Comparison of ENCODE assay signal across 9 cellular contexts in genomic region chr7:16982640-16983103, GRCh38.
DNase-seq lines count a peak whose midpoint lies in the region; ATAC-seq and TF ChIP-seq lines count a peak whose summit lies in the region.
"Had no signal": no experiment of that assay in that cellular context is flagged by ENCODE, and none has a peak within 500 bp of the region (broad histone marks: within the 10 kb centered on the region; RNA-seq: fewer than 3 reads in every experiment).

No MANE protein-coding gene starts in this region.

- peak overlapping the region; percentile 32 for H3K27ac Mint-ChIP-seq in osteocyte (ENCODE audit: unreplicated experiment)
- H3K27ac Mint-ChIP-seq: IgD-negative memory B cell had no signal

- no peaks in the 10 kb centered on the region for H3K27me3 Mint-ChIP-seq in osteocyte (ENCODE audit: unreplicated experiment)

- H3K36me3 Mint-ChIP-seq in osteocyte (ENCODE audit: unreplicated experiment): no peaks in the 10 kb centered on the region
- H3K36me3 Mint-ChIP-seq: IgD-negative memory B cell had no signal

- H3K9me3 ChIP-seq in BE2C: no peaks in the 10 kb centered on the region

- peak; percentile 12 for DNase-seq in BE2C
- peak; percentile 55 to 56 for DNase-seq in NCI-H2081 (lab: John Stamatoyannopoulos, UW)
- DNase-seq in activated CD4-positive, alpha-beta T cell treated with anti-CD3 and anti-CD28 coated beads, Interleukin-2, amount 50 U/mL, for 4 hours: peak; percentile 17 to 18
- DNase-seq in fibroblast of pulmonary artery (ENCODE audit: low read depth): peak; percentile 77
- no peak for DNase-seq in osteocyte (ENCODE audit: extremely low spot score, unreplicated experiment)
- no peak for DNase-seq in activated effector memory CD4-positive, alpha-beta T cell treated with anti-CD3 and anti-CD28 coated beads, Interleukin-2, amount 50 U/mL, for 16 hours

- TF ChIP-seq CTCF in BE2C (IDR thresholded peaks at IDR 0.05; ENCODE audit: low read depth, low read length) (peak; percentile 97), fibroblast of pulmonary artery (IDR thresholded peaks at IDR 0.05; ENCODE audit: low read length, missing control alignments) (peak; percentile 97), osteocyte (IDR thresholded peaks at IDR 0.05) (peak; percentile 87)

- H3K4me1 Mint-ChIP-seq in osteocyte (ENCODE audit: unreplicated experiment): peaks cover 43% of the 10 kb centered on the region

- H3K9me3 Mint-ChIP-seq in osteocyte (ENCODE audit: unreplicated experiment): no peaks in the 10 kb centered on the region
- H3K9me3 Mint-ChIP-seq: IgD-negative memory B cell had no signal

- H3K4me1 ChIP-seq in BE2C: no peaks in the 10 kb centered on the region

- no peaks in the 10 kb centered on the region for H3K36me3 ChIP-seq in BE2C

- H3K27me3 ChIP-seq in BE2C: peaks cover 4% of the 10 kb centered on the region; the same call in 1 of the 2 replicates

- peak overlapping the region; percentile 49 for H3K4me3 Mint-ChIP-seq in osteocyte (ENCODE audit: unreplicated experiment)

- ATAC-seq in GM18502 (IDR thresholded peaks at IDR 0.05; ENCODE audit: poor library complexity, unreplicated experiment) (peak; percentile 67), GM21825 (IDR thresholded peaks at IDR 0.05; ENCODE audit: unreplicated experiment) (no peak)

- H3K4me3 ChIP-seq in BE2C (ENCODE audit: low read depth, low read length) (no peak overlapping the region), fibroblast of pulmonary artery (replicated peaks; ENCODE audit: low read depth, low read length) (no peak overlapping the region)

Comparison
In these comparisons a context has a peak if more than half of its experiments do, and no peak if none do; other contexts are left out.
1. DNase-seq: peak in BE2C (single experiment), NCI-H2081 (2 of 2), activated CD4-positive, alpha-beta T cell treated with anti-CD3 and anti-CD28 coated beads, Interleukin-2, amount 50 U/mL, for 4 hours (2 of 2) and fibroblast of pulmonary artery (single experiment); none in osteocyte (single experiment) and activated effector memory CD4-positive, alpha-beta T cell treated with anti-CD3 and anti-CD28 coated beads, Interleukin-2, amount 50 U/mL, for 16 hours (single experiment).
2. Peak in every context shown above with its lines, with median percentiles within 50 percentile points of each other: CTCF ChIP-seq.